1 cellular context compared by ENCODE assay signal in genomic region chr16:3997231-3997841, GRCh38.
TF ChIP-seq lines count a peak whose summit lies in the region.

No MANE protein-coding gene starts in this region.

TF ChIP-seq in GM23338, 12 proteins besides CTCF, POLR2A, EP300 and RAD21 (continued from another document):
- no peak for TF ChIP-seq REST (IDR thresholded peaks at IDR 0.05; ENCODE audit: unreplicated experiment)
- TF ChIP-seq CREB1 (CRISPR knock-in tag; IDR thresholded peaks at IDR 0.05; ENCODE audit: low read depth): no peak
- TF ChIP-seq JUNB (IDR thresholded peaks at IDR 0.05; ENCODE audit: unreplicated experiment): no peak
- TF ChIP-seq NANOG (IDR thresholded peaks at IDR 0.05; ENCODE audit: borderline replicate concordance): no peak
- TF ChIP-seq ZNF114 (CRISPR knock-in tag; IDR thresholded peaks at IDR 0.05): no peak
- no peak for TF ChIP-seq EZH2 (IDR thresholded peaks at IDR 0.05; ENCODE audit: low read depth, unreplicated experiment)
- no peak for TF ChIP-seq POLR2AphosphoS5 (IDR thresholded peaks at IDR 0.05; ENCODE audit: low read depth)
- no peak for TF ChIP-seq ETS1 (IDR thresholded peaks at IDR 0.05)
- TF ChIP-seq STAT1 (IDR thresholded peaks at IDR 0.05; ENCODE audit: unreplicated experiment): no peak
- TF ChIP-seq ZNF331 (CRISPR knock-in tag; IDR thresholded peaks at IDR 0.05; ENCODE audit: low read depth): no peak
